In genomic region chr4:2251073-2251794, GRCh38 we compare ENCODE assay signal across 15 cellular contexts. TPM values are rescaled to one million over a fixed set of nuclear protein-coding genes. Genes with fewer than 3 reads are reported as not detected.
DNase-seq lines count a peak whose midpoint lies in the region; ATAC-seq and TF ChIP-seq lines count a peak whose summit lies in the region.
"Had no signal": no experiment of that assay in that cellular context is flagged by ENCODE, and none has a peak within 500 bp of the region (broad histone marks: within the 10 kb centered on the region; RNA-seq: fewer than 3 reads in every experiment).

No MANE protein-coding gene starts in this region.

- H3K36me3 ChIP-seq in suprapubic skin: peaks cover 79% of the 10 kb centered on the region
- H3K36me3 ChIP-seq: MG63 had no signal

- no peaks in the 10 kb centered on the region for H3K4me1 Mint-ChIP-seq in activated naive CD4-positive, alpha-beta T cell treated with anti-CD3 and anti-CD28 coated beads for 36 hours (ENCODE audit: low read depth)
- no peaks in the 10 kb centered on the region for H3K4me1 Mint-ChIP-seq in activated B cell treated with CpG ODN at 0.5 μM for 24 hours

- TF ChIP-seq EP300 in suprapubic skin (IDR thresholded peaks at IDR 0.05): no peak

- H3K4me3 Mint-ChIP-seq in activated naive CD4-positive, alpha-beta T cell treated with anti-CD3 and anti-CD28 coated beads for 36 hours: no peak overlapping the region
- H3K4me3 Mint-ChIP-seq in activated B cell treated with CpG ODN at 0.5 μM for 24 hours: no peak overlapping the region
- H3K4me3 Mint-ChIP-seq: activated T-cell treated with anti-CD3 and anti-CD28 coated beads, Interleukin-2, amount 50 U/mL, for 24 hours; mesothelial cell of epicardium; type B pancreatic cell had no signal

- no peaks in the 10 kb centered on the region for H3K27me3 Mint-ChIP-seq in activated naive CD4-positive, alpha-beta T cell treated with anti-CD3 and anti-CD28 coated beads for 36 hours (ENCODE audit: low read depth)
- H3K27me3 Mint-ChIP-seq in activated B cell treated with CpG ODN at 0.5 μM for 24 hours: no peaks in the 10 kb centered on the region
- H3K27me3 Mint-ChIP-seq: activated T-cell treated with anti-CD3 and anti-CD28 coated beads, Interleukin-2, amount 50 U/mL, for 24 hours; type B pancreatic cell had no signal

- CTCF ChIA-PET in activated naive CD4-positive, alpha-beta T cell treated with anti-CD3 and anti-CD28 coated beads for 36 hours (lab: Charles Lee): no interaction called here
- CTCF ChIA-PET in activated B cell treated with CpG ODN at 0.5 μM for 24 hours (lab: Charles Lee): no interaction called here

- TF ChIP-seq CTCF in activated B cell treated with CpG ODN at 0.5 μM for 24 hours (IDR thresholded peaks at IDR 0.05) (no peak), suprapubic skin (IDR thresholded peaks at IDR 0.05) (no peak)

- peak; percentile 3 for DNase-seq in activated naive CD4-positive, alpha-beta T cell treated with anti-CD3 and anti-CD28 coated beads for 36 hours
- no peak for DNase-seq in activated naive CD4-positive, alpha-beta T cell (lab: John Stamatoyannopoulos, UW)
- DNase-seq in activated B cell treated with CpG ODN at 0.5 μM for 24 hours (peak; percentile 14), islet precursor cell (peak; percentile 43), suprapubic skin (ENCODE audit: low spot score in 2 of 2) (peak; percentile 59 to 67), GDM1 (lab: John Stamatoyannopoulos, UW) (no peak)
- DNase-seq: activated T-cell treated with anti-CD3 and anti-CD28 coated beads, Interleukin-2, amount 50 U/mL, for 24 hours; EL; hypothalamus; MG63 had no signal

- 98% methylated on average over 8 of the region's 25 CpGs for WGBS in suprapubic skin

- POLR2A ChIA-PET in activated B cell treated with CpG ODN at 0.5 μM for 24 hours (lab: Charles Lee): interaction anchor here (0.7 kb wide), 1 partner anchor 40 kb away, joined by 3 read pairs; no protein-coding TSS in a partner anchor

- H3K27ac Mint-ChIP-seq in activated naive CD4-positive, alpha-beta T cell treated with anti-CD3 and anti-CD28 coated beads for 36 hours: no peak overlapping the region
- no peak overlapping the region for H3K27ac Mint-ChIP-seq in activated B cell treated with CpG ODN at 0.5 μM for 24 hours
- H3K27ac Mint-ChIP-seq: mesothelial cell of epicardium, type B pancreatic cell had no signal

- H3K27ac ChIP-seq in suprapubic skin: no peak overlapping the region

- H3K9me3 ChIP-seq in suprapubic skin: no peaks in the 10 kb centered on the region
- H3K9me3 ChIP-seq: MG63 had no signal

- intact Hi-C loops in activated naive CD4-positive, alpha-beta T cell treated with anti-CD3 and anti-CD28 coated beads for 36 hours (cut with micrococcal nuclease): no loop called here
- intact Hi-C loops in activated B cell treated with CpG ODN at 0.5 μM for 24 hours (cut with micrococcal nuclease): no loop called here

- H3K4me3 ChIP-seq in suprapubic skin: no peak overlapping the region
- H3K4me3 ChIP-seq: MG63 had no signal

- no peak for TF ChIP-seq POLR2A in suprapubic skin (IDR thresholded peaks at IDR 0.05)

- no peaks in the 10 kb centered on the region for H3K9me3 Mint-ChIP-seq in activated naive CD4-positive, alpha-beta T cell treated with anti-CD3 and anti-CD28 coated beads for 36 hours
- no peaks in the 10 kb centered on the region for H3K9me3 Mint-ChIP-seq in activated B cell treated with CpG ODN at 0.5 μM for 24 hours
- H3K9me3 Mint-ChIP-seq: activated T-cell treated with anti-CD3 and anti-CD28 coated beads, Interleukin-2, amount 50 U/mL, for 24 hours; mesothelial cell of epicardium; type B pancreatic cell had no signal

- peaks cover 23% of the 10 kb centered on the region for H3K4me1 ChIP-seq in suprapubic skin

- no peaks in the 10 kb centered on the region for H3K27me3 ChIP-seq in suprapubic skin
- H3K27me3 ChIP-seq: MG63 had no signal

- ATAC-seq in activated B cell treated with CpG ODN at 0.5 μM for 24 hours (ENCODE audit: low read depth) (no peak), HG02973 (IDR thresholded peaks at IDR 0.05; ENCODE audit: unreplicated experiment) (no peak), HG02642 (IDR thresholded peaks at IDR 0.05; ENCODE audit: poor library complexity, unreplicated experiment) (no peak)
- ATAC-seq: Panc1 had no signal

- no peaks in the 10 kb centered on the region for H3K36me3 Mint-ChIP-seq in activated naive CD4-positive, alpha-beta T cell treated with anti-CD3 and anti-CD28 coated beads for 36 hours (ENCODE audit: low read depth)
- H3K36me3 Mint-ChIP-seq in activated B cell treated with CpG ODN at 0.5 μM for 24 hours (ENCODE audit: low read depth): peaks cover 45% of the 10 kb centered on the region

RNA-seq across cellular contexts. Expression of gene HAUS3, which starts 9.3 kb away (rescaled TPM):
- total RNA-seq in activated naive CD4-positive, alpha-beta T cell treated with anti-CD3 and anti-CD28 coated beads for 36 hours: 10 to 100 TPM; 18.0 to 18.1 TPM
- total RNA-seq in activated B cell treated with CpG ODN at 0.5 μM for 24 hours (17.9 and 19.0 TPM in 2 replicates), suprapubic skin (10 to 100 TPM in 3 of 4 donors, 1 to 10 TPM in 1; 7.6 to 17.9 (median 11.8) TPM)

RNA-seq across cellular contexts. Expression of gene POLN, which starts 9.3 kb away (rescaled TPM):
- total RNA-seq in activated naive CD4-positive, alpha-beta T cell treated with anti-CD3 and anti-CD28 coated beads for 36 hours: 1 to 10 TPM in 1 of 2 experiments, under 1 TPM in 1; 0.91 to 1.3 TPM
- total RNA-seq in activated B cell treated with CpG ODN at 0.5 μM for 24 hours: 1.4 and 1.7 TPM in 2 replicates
- total RNA-seq in suprapubic skin: 1 to 10 TPM in 2 of 4 donors, under 1 TPM in 2; 0.91 to 8.0 (median 1.2) TPM

RNA-seq across cellular contexts. Expression of gene MXD4, which starts 10.7 kb away (rescaled TPM):
- total RNA-seq in activated naive CD4-positive, alpha-beta T cell treated with anti-CD3 and anti-CD28 coated beads for 36 hours: 1 to 10 TPM; 2.3 to 2.7 TPM
- total RNA-seq in activated B cell treated with CpG ODN at 0.5 μM for 24 hours (28.7 and 36.7 TPM in 2 replicates), suprapubic skin (10 to 100 TPM; 52.8 to 76.8 (median 63.3) TPM)

Comparison
In these comparisons a context has a peak if more than half of its experiments do, and no peak if none do; other contexts are left out.
1. DNase-seq: peak in activated naive CD4-positive, alpha-beta T cell treated with anti-CD3 and anti-CD28 coated beads for 36 hours (single experiment), activated B cell treated with CpG ODN at 0.5 μM for 24 hours (single experiment), islet precursor cell (single experiment) and suprapubic skin (2 of 2); none in activated naive CD4-positive, alpha-beta T cell (0 of 4) and GDM1 (single experiment).